In genomic region chr13:98317573-98318171, GRCh38 we compare ENCODE assay signal across 25 cellular contexts.
A peak's percentile ranks its signal among the peaks of the same experiment; 100 is the strongest.
DNase-seq lines count a peak whose midpoint lies in the region; ATAC-seq, FAIRE-seq and TF ChIP-seq lines count a peak whose summit lies in the region.
"Had no signal": no experiment of that assay in that cellular context is flagged by ENCODE, and none has a peak within 500 bp of the region (broad histone marks: within the 10 kb centered on the region; RNA-seq: fewer than 3 reads in every experiment).

No MANE protein-coding gene starts in this region.

- H3K27me3 ChIP-seq in HepG2 (ENCODE audit: control insufficient read depth in 1 of 2, insufficient read depth in 2 of 2, low read length in 2 of 2) (no peaks in the 10 kb centered on the region), right lobe of liver (no peaks in the 10 kb centered on the region)
- H3K27me3 ChIP-seq: BE2C; BLaER1 treated with 17β-estradiol and CSF1 and Interleukin-3, amounts not matched to agents 10 nM and 100 nM had no signal

- in situ Hi-C loops in HepG2 (cut with HindIII; ENCODE audit: extremely low pct_ligation_motif_present, low pct_unique_long_range_greater_than_20kb): no loop called here

- POLR2A ChIA-PET in HepG2 (lab: Yijun Ruan, JAX): no interaction called here

- TF ChIP-seq EP300 in HepG2 (IDR thresholded peaks at IDR 0.05; ENCODE audit: low read depth in 2 of 2, low read length in 2 of 2) (no peak), HepG2 (CRISPR knock-in tag; IDR thresholded peaks at IDR 0.05; ENCODE audit: borderline replicate concordance) (no peak)

- intact Hi-C loops in HepG2 (cut with micrococcal nuclease; ENCODE audit: unreplicated experiment) (no loop called here), right lobe of liver (cut with DNase I) (no loop called here)

- peaks cover 85% of the 10 kb centered on the region for H3K4me1 ChIP-seq in HepG2 (ENCODE audit: insufficient read depth, low read length)
- H3K4me1 ChIP-seq in right lobe of liver: peaks cover 0 to 21% (median 3%) of the 10 kb centered on the region in 4 donors
- H3K4me1 ChIP-seq: A549, HAP-1 had no signal

- ATAC-seq in HepG2: no peak
- no peak for ATAC-seq in right lobe of liver
- no peak for ATAC-seq in activated CD4-positive, CD25-positive, alpha-beta regulatory T cell treated with anti-CD3 and anti-CD28 coated beads, Interleukin-2, amount 50 U/mL, for 24 hours
- ATAC-seq: A549 had no signal

- H3K36me3 ChIP-seq in HepG2 (replicated peaks in 1 of 2; ENCODE audit: control insufficient read depth in 1 of 2, insufficient read depth in 2 of 2, low read length in 2 of 2): peaks cover 24 to 65% of the 10 kb centered on the region in 2 experiments
- no peaks in the 10 kb centered on the region for H3K36me3 ChIP-seq in right lobe of liver
- H3K36me3 ChIP-seq: BE2C, HAP-1 had no signal

- H3K4me1 Mint-ChIP-seq in mesothelial cell of epicardium: peaks cover 30% of the 10 kb centered on the region
- peaks cover 20% of the 10 kb centered on the region for H3K4me1 Mint-ChIP-seq in osteocyte (ENCODE audit: unreplicated experiment)
- H3K4me1 Mint-ChIP-seq: CD14-positive monocyte; CD8-positive, alpha-beta memory T cell had no signal

- H3K27ac Mint-ChIP-seq in mesothelial cell of epicardium: peak overlapping the region; percentile 30
- peak overlapping the region; percentile 18 for H3K27ac Mint-ChIP-seq in osteocyte (ENCODE audit: unreplicated experiment)
- H3K27ac Mint-ChIP-seq: CD4-positive, alpha-beta T cell; CD8-positive, alpha-beta memory T cell had no signal

- no peak for TF ChIP-seq RAD21 in HepG2 (CRISPR knock-in tag; IDR thresholded peaks at IDR 0.05)

- TF ChIP-seq POLR2A in HepG2 (IDR thresholded peaks at IDR 0.05; ENCODE audit: insufficient read depth in 1 of 2, low read depth in 2 of 2, low read length in 2 of 2) (no peak), right lobe of liver (IDR thresholded peaks at IDR 0.05) (no peak)

- H3K9me3 Mint-ChIP-seq in mesothelial cell of epicardium (no peaks in the 10 kb centered on the region), osteocyte (ENCODE audit: unreplicated experiment) (no peaks in the 10 kb centered on the region)
- H3K9me3 Mint-ChIP-seq: CD4-positive, alpha-beta T cell; CD8-positive, alpha-beta memory T cell had no signal

- no peak overlapping the region for H3K27ac ChIP-seq in HepG2 (ENCODE audit: extremely low read length, insufficient read depth, low read length)
- H3K27ac ChIP-seq in right lobe of liver: no peak overlapping the region
- H3K27ac ChIP-seq: A549; BLaER1 treated with 17β-estradiol and CSF1 and Interleukin-3, amounts not matched to agents 10 nM and 100 nM had no signal

- H3K27me3 Mint-ChIP-seq in mesothelial cell of epicardium (ENCODE audit: low read depth) (no peaks in the 10 kb centered on the region), osteocyte (ENCODE audit: unreplicated experiment) (no peaks in the 10 kb centered on the region)

- H3K79me2 ChIP-seq in HepG2 (ENCODE audit: insufficient read depth, low read length): peaks cover 82% of the 10 kb centered on the region

- no TSS peak for BruUV-seq in HepG2 (replicated peaks; lab: Mats Ljungman, UMichigan)

- H3K4me3 ChIP-seq in HepG2 (replicated peaks in 1 of 3; ENCODE audit: insufficient read depth in 1 of 3, low read depth in 2 of 3, low read length in 3 of 3): no peak overlapping the region
- no peak overlapping the region for H3K4me3 ChIP-seq in right lobe of liver
- H3K4me3 ChIP-seq: A549; BLaER1 treated with 17β-estradiol and CSF1 and Interleukin-3, amounts not matched to agents 10 nM and 100 nM; HAP-1 had no signal

- no peak overlapping the region for H3K4me2 ChIP-seq in HepG2 (ENCODE audit: low read depth, low read length)
- H3K4me2 ChIP-seq: A549 had no signal

- H3K36me3 Mint-ChIP-seq in mesothelial cell of epicardium: peaks cover 10% of the 10 kb centered on the region
- H3K36me3 Mint-ChIP-seq in osteocyte (ENCODE audit: unreplicated experiment): peaks cover 21% of the 10 kb centered on the region
- H3K36me3 Mint-ChIP-seq: CD14-positive monocyte; CD8-positive, alpha-beta memory T cell had no signal

- WGBS in HepG2 (ENCODE audit: low lambda C conversion rate): 91% methylated on average over 3 of the region's 3 CpGs
- WGBS in right lobe of liver (ENCODE audit: insufficient coverage, low coverage, low lambda C conversion rate, missing lambda C conversion rate): 85% methylated on average over 2 of the region's 3 CpGs

- no peak overlapping the region for H2AFZ ChIP-seq in HepG2 (ENCODE audit: low read length)

- TF ChIP-seq CTCF in HepG2 (CRISPR knock-in tag; IDR thresholded peaks at IDR 0.05) (no peak), right lobe of liver (IDR thresholded peaks at IDR 0.05) (no peak), mesothelial cell of epicardium (IDR thresholded peaks at IDR 0.05; ENCODE audit: unreplicated experiment) (no peak), osteocyte (IDR thresholded peaks at IDR 0.05) (no peak)

- FAIRE-seq in HepG2 (lab: Jason Lieb, UNC): no peak
- FAIRE-seq: A549, GM12891, GM18507, H54 had no signal

- H3K4me3 Mint-ChIP-seq in mesothelial cell of epicardium: no peak overlapping the region
- no peak overlapping the region for H3K4me3 Mint-ChIP-seq in osteocyte (ENCODE audit: unreplicated experiment)
- H3K4me3 Mint-ChIP-seq: CD4-positive, alpha-beta T cell; CD8-positive, alpha-beta memory T cell had no signal

- H4K20me1 ChIP-seq in HepG2 (ENCODE audit: insufficient read depth, low read length): peaks cover 22% of the 10 kb centered on the region

- no peak for DNase-seq in HepG2 (ENCODE audit: low spot score)
- no peak for DNase-seq in right lobe of liver
- DNase-seq in mesothelial cell of epicardium (ENCODE audit: low spot score in 2 of 2, unreplicated experiment in 2 of 2): no peak
- no peak for DNase-seq in osteocyte (ENCODE audit: extremely low spot score, unreplicated experiment)
- no peak for DNase-seq in NCI-H2196 treated with DMSO at 0.1 percent for 48 hours (lab: John Stamatoyannopoulos, UW; ENCODE audit: unreplicated experiment)
- no peak for DNase-seq in occipital lobe (lab: John Stamatoyannopoulos, UW)
- DNase-seq: 8988T; ACHN; AML-193; BE2C; Calu3; CD4-positive, alpha-beta T cell; CD8-positive, alpha-beta memory T cell; DMS53; DMS79 treated with DMSO at 0.1 percent for 48 hours; GF-D8; GOT3 had no signal

- CTCF ChIA-PET in HepG2 (lab: Yijun Ruan, JAX; ENCODE audit: low intra/inter-chr PET ratio, low total read pairs): no interaction called here

- no peak overlapping the region for H3K9ac ChIP-seq in HepG2 (ENCODE audit: insufficient read depth, low read depth, low read length)
- H3K9ac ChIP-seq: BLaER1 treated with 17β-estradiol and CSF1 and Interleukin-3, amounts not matched to agents 10 nM and 100 nM had no signal

- H3K9me3 ChIP-seq in HepG2 (ENCODE audit: low read length) (no peaks in the 10 kb centered on the region), right lobe of liver (no peaks in the 10 kb centered on the region)
- H3K9me3 ChIP-seq: A549, BE2C, HAP-1 had no signal

TF ChIP-seq in HepG2, 621 proteins besides CTCF, POLR2A, EP300 and RAD21:
- TF ChIP-seq, protein P1, sequence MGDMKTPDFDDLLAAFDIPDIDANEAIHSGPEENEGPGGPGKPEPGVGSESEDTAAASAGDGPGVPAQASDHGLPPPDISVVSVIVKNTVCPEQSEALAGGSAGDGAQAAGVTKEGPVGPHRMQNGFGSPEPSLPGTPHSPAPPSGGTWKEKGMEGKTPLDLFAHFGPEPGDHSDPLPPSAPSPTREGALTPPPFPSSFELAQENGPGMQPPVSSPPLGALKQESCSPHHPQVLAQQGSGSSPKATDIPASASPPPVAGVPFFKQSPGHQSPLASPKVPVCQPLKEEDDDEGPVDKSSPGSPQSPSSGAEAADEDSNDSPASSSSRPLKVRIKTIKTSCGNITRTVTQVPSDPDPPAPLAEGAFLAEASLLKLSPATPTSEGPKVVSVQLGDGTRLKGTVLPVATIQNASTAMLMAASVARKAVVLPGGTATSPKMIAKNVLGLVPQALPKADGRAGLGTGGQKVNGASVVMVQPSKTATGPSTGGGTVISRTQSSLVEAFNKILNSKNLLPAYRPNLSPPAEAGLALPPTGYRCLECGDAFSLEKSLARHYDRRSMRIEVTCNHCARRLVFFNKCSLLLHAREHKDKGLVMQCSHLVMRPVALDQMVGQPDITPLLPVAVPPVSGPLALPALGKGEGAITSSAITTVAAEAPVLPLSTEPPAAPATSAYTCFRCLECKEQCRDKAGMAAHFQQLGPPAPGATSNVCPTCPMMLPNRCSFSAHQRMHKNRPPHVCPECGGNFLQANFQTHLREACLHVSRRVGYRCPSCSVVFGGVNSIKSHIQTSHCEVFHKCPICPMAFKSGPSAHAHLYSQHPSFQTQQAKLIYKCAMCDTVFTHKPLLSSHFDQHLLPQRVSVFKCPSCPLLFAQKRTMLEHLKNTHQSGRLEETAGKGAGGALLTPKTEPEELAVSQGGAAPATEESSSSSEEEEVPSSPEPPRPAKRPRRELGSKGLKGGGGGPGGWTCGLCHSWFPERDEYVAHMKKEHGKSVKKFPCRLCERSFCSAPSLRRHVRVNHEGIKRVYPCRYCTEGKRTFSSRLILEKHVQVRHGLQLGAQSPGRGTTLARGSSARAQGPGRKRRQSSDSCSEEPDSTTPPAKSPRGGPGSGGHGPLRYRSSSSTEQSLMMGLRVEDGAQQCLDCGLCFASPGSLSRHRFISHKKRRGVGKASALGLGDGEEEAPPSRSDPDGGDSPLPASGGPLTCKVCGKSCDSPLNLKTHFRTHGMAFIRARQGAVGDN (CRISPR knock-in tag; IDR thresholded peaks at IDR 0.05): no peak
- peak; percentile 63 for TF ChIP-seq RBM22 (optimal IDR thresholded peaks at IDR 0.05; ENCODE audit: low read length)
- TF ChIP-seq, protein P2, sequence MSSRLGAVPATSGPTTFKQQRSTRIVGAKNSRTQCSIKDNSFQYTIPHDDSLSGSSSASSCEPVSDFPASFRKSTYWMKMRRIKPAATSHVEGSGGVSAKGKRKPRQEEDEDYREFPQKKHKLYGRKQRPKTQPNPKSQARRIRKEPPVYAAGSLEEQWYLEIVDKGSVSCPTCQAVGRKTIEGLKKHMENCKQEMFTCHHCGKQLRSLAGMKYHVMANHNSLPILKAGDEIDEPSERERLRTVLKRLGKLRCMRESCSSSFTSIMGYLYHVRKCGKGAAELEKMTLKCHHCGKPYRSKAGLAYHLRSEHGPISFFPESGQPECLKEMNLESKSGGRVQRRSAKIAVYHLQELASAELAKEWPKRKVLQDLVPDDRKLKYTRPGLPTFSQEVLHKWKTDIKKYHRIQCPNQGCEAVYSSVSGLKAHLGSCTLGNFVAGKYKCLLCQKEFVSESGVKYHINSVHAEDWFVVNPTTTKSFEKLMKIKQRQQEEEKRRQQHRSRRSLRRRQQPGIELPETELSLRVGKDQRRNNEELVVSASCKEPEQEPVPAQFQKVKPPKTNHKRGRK (CRISPR knock-in tag; IDR thresholded peaks at IDR 0.05): 0 out of 2 replicates have a peak, but pooled peaks have one; percentile 42
